In the genomic region with DNA sequence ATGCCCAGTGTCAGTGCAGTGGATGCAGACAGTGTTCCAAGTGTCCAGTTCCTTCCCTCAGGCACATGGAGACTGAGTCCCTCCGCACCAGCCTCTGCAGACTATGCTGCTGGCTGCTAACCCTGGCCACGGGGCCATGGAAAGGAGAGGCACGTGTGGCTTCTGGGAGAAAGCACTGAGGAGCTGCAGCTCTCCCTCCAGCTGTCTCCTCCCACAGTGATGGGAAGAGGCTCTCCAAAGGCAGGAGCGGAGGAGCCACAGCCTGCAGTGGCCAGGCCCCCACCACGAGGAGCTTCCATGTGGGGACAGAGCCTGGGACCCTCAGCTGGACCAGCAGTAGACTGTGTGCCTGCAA, we compare ENCODE assay signal across 27 cellular contexts.
"Had no signal": no experiment of that assay in that cellular context is flagged by ENCODE, and none has a peak within 500 bp of the region (broad histone marks: within the 10 kb centered on the region; RNA-seq: fewer than 3 reads in every experiment).

No MANE protein-coding gene starts in this region.

- H3K27ac Mint-ChIP-seq: activated CD4-positive, alpha-beta T cell treated with anti-CD3 and anti-CD28 coated beads for 36 hours; activated naive CD4-positive, alpha-beta T cell treated with anti-CD3 and anti-CD28 coated beads, Interleukin-2, amount 10 ng/mL, durations not matched to agents 7 days and 5 days; activated naive CD8-positive, alpha-beta T cell treated with anti-CD3 and anti-CD28 coated beads, Interleukin-2, amount 10 ng/mL, durations not matched to agents 7 days and 5 days; brain; nephron; stimulated activated effector memory CD8-positive, alpha-beta T cell treated with anti-CD3 and anti-CD28 coated beads, Interleukin-12 subunit alpha, Interleukin-12 subunit beta, amount 100 ng/mL, for 72 hours; stimulated activated naive CD8-positive, alpha-beta T cell treated with anti-CD3 and anti-CD28 coated beads, Interleukin-15, Interleukin-2, amounts not matched to agents 100 ng/mL and 50 ng/mL, for 24 hours had no signal

- H3K4me3 ChIP-seq: ascending aorta, cardiac muscle cell, heart right ventricle, left lung, lower lobe of right lung, ovary, prostate gland, sigmoid colon, thoracic aorta had no signal

- H3K4me1 Mint-ChIP-seq: stimulated activated effector memory CD8-positive, alpha-beta T cell treated with anti-CD3 and anti-CD28 coated beads, Interleukin-12 subunit alpha, Interleukin-12 subunit beta, amount 100 ng/mL, for 72 hours had no signal

- H3K27ac ChIP-seq: ascending aorta, cardiac muscle cell, heart right ventricle, left lung, lower lobe of right lung, neutrophil, ovary, prostate gland, sigmoid colon, thoracic aorta had no signal

- H3K27me3 ChIP-seq: ascending aorta, cardiac muscle cell, ovary, sigmoid colon had no signal

- H3K9me3 ChIP-seq: neutrophil, ovary, prostate gland had no signal

- H3K4me3 Mint-ChIP-seq: activated CD4-positive, alpha-beta T cell treated with anti-CD3 and anti-CD28 coated beads for 36 hours; activated naive CD4-positive, alpha-beta T cell treated with anti-CD3 and anti-CD28 coated beads, Interleukin-2, amount 10 ng/mL, durations not matched to agents 7 days and 5 days; activated naive CD8-positive, alpha-beta T cell treated with anti-CD3 and anti-CD28 coated beads, Interleukin-2, amount 10 ng/mL, durations not matched to agents 7 days and 5 days; brain; nephron; stimulated activated effector memory CD8-positive, alpha-beta T cell treated with anti-CD3 and anti-CD28 coated beads, Interleukin-12 subunit alpha, Interleukin-12 subunit beta, amount 100 ng/mL, for 72 hours; stimulated activated naive CD8-positive, alpha-beta T cell treated with anti-CD3 and anti-CD28 coated beads, Interleukin-15, Interleukin-2, amounts not matched to agents 100 ng/mL and 50 ng/mL, for 24 hours had no signal

- DNase-seq: activated CD4-positive, alpha-beta T cell treated with anti-CD3 and anti-CD28 coated beads for 36 hours; activated CD4-positive, CD25-positive, alpha-beta regulatory T cell; activated gamma-delta T cell; activated naive CD4-positive, alpha-beta T cell treated with anti-CD3 and anti-CD28 coated beads, Interleukin-2, amount 10 ng/mL, durations not matched to agents 7 days and 5 days; activated naive CD8-positive, alpha-beta T cell treated with anti-CD3 and anti-CD28 coated beads, Interleukin-2, amount 10 ng/mL, durations not matched to agents 7 days and 5 days; foreskin fibroblast; heart right ventricle; kidney glomerular epithelial cell; left lung; lower lobe of right lung; mesendoderm; ovary; retina; sigmoid colon; small intestine; stimulated activated CD4-positive, alpha-beta T cell treated with anti-CD3 and anti-CD28 coated beads, Interleukin-4, amount 100 ng/mL, for 24 hours; trophoblast cell had no signal

- H3K4me1 ChIP-seq: prostate gland had no signal

- H3K36me3 Mint-ChIP-seq: stimulated activated effector memory CD8-positive, alpha-beta T cell treated with anti-CD3 and anti-CD28 coated beads, Interleukin-12 subunit alpha, Interleukin-12 subunit beta, amount 100 ng/mL, for 72 hours had no signal

- ATAC-seq: activated CD4-positive, alpha-beta T cell treated with anti-CD3 and anti-CD28 coated beads for 36 hours; esophagus mucosa; heart right ventricle; left lung; lower lobe of right lung; stimulated activated effector memory CD8-positive, alpha-beta T cell treated with anti-CD3 and anti-CD28 coated beads, Interleukin-12 subunit alpha, Interleukin-12 subunit beta, amount 100 ng/mL, for 72 hours had no signal

- H3K36me3 ChIP-seq: ascending aorta, cardiac muscle cell, heart right ventricle, left lung, lower lobe of right lung, neutrophil, ovary, prostate gland, sigmoid colon, thoracic aorta had no signal

- H3K27me3 Mint-ChIP-seq: activated CD4-positive, alpha-beta T cell treated with anti-CD3 and anti-CD28 coated beads for 36 hours; brain had no signal
